31 cellular contexts compared by ENCODE assay signal in genomic region chr16:3212006-3212405, GRCh38. TPM values are rescaled to one million over a fixed set of nuclear protein-coding genes. Genes with fewer than 3 reads are reported as not detected.
"Had no signal": no experiment of that assay in that cellular context is flagged by ENCODE, and none has a peak within 500 bp of the region (broad histone marks: within the 10 kb centered on the region; RNA-seq: fewer than 3 reads in every experiment).

No MANE protein-coding gene starts in this region.

- ATAC-seq: activated naive CD4-positive, alpha-beta T cell treated with anti-CD3 and anti-CD28 coated beads, Interleukin-2, amount 50 U/mL, for 72 hours; effector memory CD8-positive, alpha-beta T cell; gastroesophageal sphincter; pancreas; psoas muscle; stimulated activated effector memory CD8-positive, alpha-beta T cell treated with anti-CD3 and anti-CD28 coated beads, Interleukin-12 subunit alpha, Interleukin-12 subunit beta, amount 100 ng/mL, for 72 hours; stimulated activated naive CD8-positive, alpha-beta T cell treated with anti-CD3 and anti-CD28 coated beads, Interleukin-15, amount 100 ng/mL, for 72 hours; T-cell; WTC11 had no signal

- H3K27me3 Mint-ChIP-seq: activated T-cell treated with anti-CD3 and anti-CD28 coated beads, Interleukin-2, amount 50 U/mL, for 24 hours; stimulated activated naive CD8-positive, alpha-beta T cell treated with anti-CD3 and anti-CD28 coated beads, Interleukin-15, amount 100 ng/mL, for 72 hours; T-cell had no signal

- H3K4me1 Mint-ChIP-seq: WTC11 had no signal

- H3K36me3 ChIP-seq: cardiac muscle cell, gastroesophageal sphincter, left ventricle myocardium inferior, pancreas, sigmoid colon had no signal

- DNase-seq: activated CD4-positive, alpha-beta T cell treated with anti-CD3 and anti-CD28 coated beads for 1 hour; activated CD8-positive, alpha-beta memory T cell treated with anti-CD3 and anti-CD28 coated beads, Interleukin-2, amount 50 U/mL, for 48 hours; activated gamma-delta T cell treated with Interleukin-2 at 50 U/mL for 16 hours; activated T-cell treated with anti-CD3 and anti-CD28 coated beads, Interleukin-2, amount 50 U/mL, for 24 hours; effector memory CD8-positive, alpha-beta T cell; islet precursor cell; left ventricle myocardium inferior; mesendoderm; nucleus accumbens; pancreas; psoas muscle; sigmoid colon; small intestine; stimulated activated CD4-positive, alpha-beta T cell treated with anti-CD3 and anti-CD28 coated beads, Interleukin-4, amount 100 ng/mL, for 24 hours; stimulated activated naive CD8-positive, alpha-beta T cell treated with anti-CD3 and anti-CD28 coated beads, Interleukin-15, amount 100 ng/mL, for 72 hours; substantia nigra; T-cell; T-helper 9 cell had no signal

- H3K4me3 Mint-ChIP-seq: activated T-cell treated with anti-CD3 and anti-CD28 coated beads, Interleukin-2, amount 50 U/mL, for 24 hours; effector memory CD8-positive, alpha-beta T cell; stimulated activated effector memory CD8-positive, alpha-beta T cell treated with anti-CD3 and anti-CD28 coated beads, Interleukin-12 subunit alpha, Interleukin-12 subunit beta, amount 100 ng/mL, for 72 hours; WTC11 had no signal

- H2AFZ ChIP-seq: hepatocyte had no signal

- H3K27ac Mint-ChIP-seq: activated T-cell treated with anti-CD3 and anti-CD28 coated beads, Interleukin-2, amount 50 U/mL, for 24 hours; effector memory CD8-positive, alpha-beta T cell; WTC11 had no signal

- H3K4me1 ChIP-seq: gastroesophageal sphincter, left ventricle myocardium inferior, pancreas, psoas muscle, sigmoid colon had no signal

- H3K9me3 ChIP-seq: pancreas, sigmoid colon had no signal

- H3K27me3 ChIP-seq: cardiac muscle cell, hepatocyte, sigmoid colon had no signal

- H3K9me3 Mint-ChIP-seq: effector memory CD8-positive, alpha-beta T cell had no signal

- H3K4me3 ChIP-seq: cardiac muscle cell, coronary artery, gastroesophageal sphincter, hepatocyte, left ventricle myocardium inferior, lung, pancreas, psoas muscle, sigmoid colon had no signal

- H3K27ac ChIP-seq: cardiac muscle cell, coronary artery, gastroesophageal sphincter, hepatocyte, left ventricle myocardium inferior, pancreas, psoas muscle, sigmoid colon had no signal

- H3K4me2 ChIP-seq: hepatocyte had no signal

RNA-seq across cellular contexts. Expression of gene OR1F1, which starts 24.0 kb away (rescaled TPM):
- total RNA-seq: activated naive CD4-positive, alpha-beta T cell treated with anti-CD3 and anti-CD28 coated beads, Interleukin-2, amount 50 U/mL, for 72 hours; cardiac muscle cell; fibroblast of lung; gastroesophageal sphincter; hepatocyte; left ventricle myocardium inferior; lung; mononuclear cell; pancreas; psoas muscle; sigmoid colon; T-cell; ureter had no signal
- polyA plus RNA-seq: cardiac muscle cell, esophagus, hepatocyte, lung, pancreas, psoas muscle, sigmoid colon, small intestine had no signal

RNA-seq across cellular contexts. Expression of gene MEFV, which starts 44.4 kb away (rescaled TPM):
- total RNA-seq: cardiac muscle cell had no signal
- polyA plus RNA-seq: cardiac muscle cell, fibroblast of lung, hepatocyte, neural cell had no signal
